10 cellular contexts compared by ENCODE assay signal in the genomic region with DNA sequence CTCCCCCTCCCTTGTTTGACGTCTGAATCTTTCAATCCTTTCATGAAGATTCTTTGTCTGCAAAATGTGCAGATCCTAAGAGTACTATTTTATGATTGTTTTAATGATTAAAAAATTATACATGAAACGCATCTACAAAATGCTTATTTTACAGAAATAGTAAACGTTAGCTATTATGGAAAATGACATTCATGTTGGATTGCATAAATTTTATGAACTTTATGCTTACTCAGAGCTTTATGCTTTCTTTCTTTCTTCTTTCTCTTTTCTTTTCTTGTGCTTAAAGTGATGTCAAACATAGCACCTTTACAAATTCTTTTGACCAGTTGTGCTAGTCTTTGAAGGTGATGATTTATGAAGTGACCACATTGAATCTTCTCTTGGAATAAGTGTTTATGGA.
"Had no signal": no experiment of that assay in that cellular context is flagged by ENCODE, and none has a peak within 500 bp of the region (broad histone marks: within the 10 kb centered on the region; RNA-seq: fewer than 3 reads in every experiment).

No MANE protein-coding gene starts in this region.

- DNase-seq: GM23248, GOT3, H7, HFFc6, IMR-90, KBM-7 had no signal

- H3K4me3 Mint-ChIP-seq: HFFc6 had no signal

- H3K9me3 ChIP-seq: HAP-1 had no signal

- H3K4me2 ChIP-seq: KMS-11 had no signal

- ATAC-seq: HCT116 had no signal

- H3K4me1 ChIP-seq: HAP-1 had no signal

- H3K4me3 ChIP-seq: GM23248, HAP-1 had no signal

- H3K27ac ChIP-seq: GM23248, HL-60, KMS-11 had no signal

- H3K9ac ChIP-seq: GM23248, KMS-11 had no signal

- H3K36me3 ChIP-seq: HAP-1 had no signal

- H3K27ac Mint-ChIP-seq: HFFc6 had no signal

- H2AFZ ChIP-seq: GM23248 had no signal
